1 cellular context compared by ENCODE assay signal in the genomic region with DNA sequence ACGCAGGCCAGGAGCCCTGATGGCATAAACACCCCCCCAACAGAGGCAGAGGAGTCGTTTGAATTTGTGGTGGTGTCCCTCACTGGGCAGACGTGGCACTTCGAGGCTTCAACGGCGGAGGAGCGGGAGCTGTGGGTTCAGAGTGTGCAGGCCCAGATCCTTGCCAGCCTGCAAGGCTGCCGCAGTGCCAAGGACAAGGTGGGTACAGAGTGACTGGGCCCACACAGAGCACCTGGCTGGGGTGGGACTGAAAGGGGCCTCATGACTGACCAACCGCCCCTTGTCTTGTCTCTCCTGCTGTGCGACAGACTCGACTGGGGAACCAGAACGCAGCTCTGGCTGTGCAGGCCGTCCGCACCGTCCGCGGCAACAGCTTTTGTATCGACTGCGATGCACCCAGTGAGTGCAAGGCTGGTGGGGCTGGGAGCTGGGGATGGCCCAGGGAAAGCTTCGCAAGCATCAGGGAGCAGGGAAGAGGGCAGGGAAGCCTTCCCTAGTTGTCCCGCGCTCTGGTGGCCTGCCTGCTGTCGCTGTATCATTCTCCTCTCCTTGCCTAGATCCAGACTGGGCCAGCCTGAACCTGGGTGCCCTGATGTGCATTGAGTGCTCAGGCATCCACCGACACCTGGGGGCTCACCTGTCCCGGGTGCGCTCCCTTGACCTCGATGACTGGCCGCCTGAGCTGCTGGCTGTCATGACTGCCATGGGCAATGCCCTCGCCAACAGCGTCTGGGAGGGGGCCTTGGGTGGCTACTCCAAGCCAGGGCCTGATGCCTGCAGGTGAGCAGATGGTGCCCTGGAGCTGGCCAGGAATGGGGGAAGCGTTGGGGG.
TF ChIP-seq lines count a peak whose summit lies in the region.

No MANE protein-coding gene starts in this region.

TF ChIP-seq in WTC11, 78 proteins besides CTCF, POLR2A, EP300 and RAD21 (continued from another document):
- TF ChIP-seq ZNF121 (CRISPR knock-in tag; IDR thresholded peaks at IDR 0.05) (no peak), NR1H2 (CRISPR knock-in tag; IDR thresholded peaks at IDR 0.05) (no peak)
